ENCODE assay signal across 15 cellular contexts in the genomic region with DNA sequence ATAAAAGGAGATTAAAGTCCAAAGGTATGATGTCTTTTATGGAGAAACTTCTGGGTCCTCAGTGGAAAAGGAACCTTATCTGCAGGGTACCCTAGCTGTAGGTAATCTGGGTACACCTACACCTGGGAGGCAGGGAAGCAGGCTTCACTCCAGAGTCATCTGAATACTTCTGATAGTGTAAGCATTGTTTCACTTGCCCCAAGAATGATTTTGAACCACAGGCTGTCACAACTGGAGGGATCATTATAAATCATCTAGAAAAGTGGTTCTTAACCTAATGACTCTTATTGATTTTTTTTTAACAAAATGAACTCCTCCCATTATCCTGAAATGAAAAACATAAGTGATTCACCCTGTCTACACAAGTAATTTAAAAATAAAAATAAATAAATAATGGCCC.
"Had no signal": no experiment of that assay in that cellular context is flagged by ENCODE, and none has a peak within 500 bp of the region (broad histone marks: within the 10 kb centered on the region; RNA-seq: fewer than 3 reads in every experiment).

No MANE protein-coding gene starts in this region.

- ATAC-seq: foreskin keratinocyte, left cardiac atrium, lower lobe of right lung, natural killer cell had no signal

- DNase-seq: erythroblast; foreskin keratinocyte; head of caudate nucleus; kidney; left cardiac atrium; left ventricle myocardium inferior; lower lobe of right lung; natural killer cell; sigmoid colon; stimulated activated CD4-positive, alpha-beta T cell treated with anti-CD3 and anti-CD28 coated beads, Interleukin-2, amount 100 ng/mL, for 48 hours; stimulated activated naive CD4-positive, alpha-beta T cell treated with Interleukin-2 at 50 U/mL for 16 hours; trophoblast cell had no signal

- H3K27me3 ChIP-seq: foreskin keratinocyte, hepatocyte, sigmoid colon had no signal

- H2AFZ ChIP-seq: hepatocyte had no signal

- H3K36me3 ChIP-seq: left ventricle myocardium inferior, lower lobe of right lung, right atrium auricular region, sigmoid colon had no signal

- H3K27ac ChIP-seq: foreskin keratinocyte, hepatocyte, left ventricle myocardium inferior, lower lobe of right lung, right atrium auricular region, sigmoid colon, skin epidermis had no signal

- H3K9me3 ChIP-seq: left ventricle myocardium inferior, lower lobe of right lung, right atrium auricular region, sigmoid colon had no signal

- H3K79me2 ChIP-seq: hepatocyte had no signal

- FAIRE-seq: kidney had no signal

- H3K4me3 ChIP-seq: hepatocyte, left ventricle myocardium inferior, lower lobe of right lung, right atrium auricular region, sigmoid colon, skin epidermis had no signal

- H3K4me2 ChIP-seq: hepatocyte had no signal

- H3K4me1 ChIP-seq: foreskin keratinocyte, left ventricle myocardium inferior, lower lobe of right lung, right atrium auricular region, sigmoid colon had no signal
